ENCODE assay signal across 1 cellular context in genomic region chr20:23419657-23419994, GRCh38.
TF ChIP-seq lines count a peak whose summit lies in the region.

No MANE protein-coding gene starts in this region.

TF ChIP-seq in GM12878, 131 proteins besides CTCF, POLR2A, EP300 and RAD21:
- TF ChIP-seq RELB (IDR thresholded peaks at IDR 0.05; ENCODE audit: low read depth): no peak
- no peak for TF ChIP-seq E4F1 (IDR thresholded peaks at IDR 0.05; ENCODE audit: borderline replicate concordance, partially characterized antibody)
